ENCODE assay signal across 1 cellular context in genomic region chr6:79005024-79005423, GRCh38.
TF ChIP-seq lines count a peak whose summit lies in the region.

No MANE protein-coding gene starts in this region.

TF ChIP-seq in SK-N-SH, 30 proteins besides CTCF, POLR2A, EP300 and RAD21:
- TF ChIP-seq TAF1 (IDR thresholded peaks at IDR 0.05; ENCODE audit: borderline replicate concordance, low read depth, low read length) (no peak), FOSL2 (IDR thresholded peaks at IDR 0.05; ENCODE audit: borderline replicate concordance, low read depth) (no peak), ELF1 (IDR thresholded peaks at IDR 0.05) (no peak), NFIC (IDR thresholded peaks at IDR 0.05; ENCODE audit: borderline replicate concordance) (no peak), CHD2 (IDR thresholded peaks at IDR 0.05; ENCODE audit: low read length, partially characterized antibody) (no peak), ZBTB33 (IDR thresholded peaks at IDR 0.05; ENCODE audit: borderline replicate concordance, low read depth) (no peak), RXRA (IDR thresholded peaks at IDR 0.05; ENCODE audit: borderline replicate concordance, low read depth) (no peak), YY1 (IDR thresholded peaks at IDR 0.05; ENCODE audit: low read depth) (no peak), SIN3A (IDR thresholded peaks at IDR 0.05; ENCODE audit: borderline replicate concordance, low read depth, low read length) (no peak), GATA2 (CRISPR knock-in tag; IDR thresholded peaks at IDR 0.05) (no peak), PBX3 (IDR thresholded peaks at IDR 0.05) (no peak), USF1 (IDR thresholded peaks at IDR 0.05; ENCODE audit: borderline replicate concordance, low read depth) (no peak)
TF ChIP-seq in SK-N-SH: peak in this region for 0.
